16 cellular contexts compared by ENCODE assay signal in the genomic region with DNA sequence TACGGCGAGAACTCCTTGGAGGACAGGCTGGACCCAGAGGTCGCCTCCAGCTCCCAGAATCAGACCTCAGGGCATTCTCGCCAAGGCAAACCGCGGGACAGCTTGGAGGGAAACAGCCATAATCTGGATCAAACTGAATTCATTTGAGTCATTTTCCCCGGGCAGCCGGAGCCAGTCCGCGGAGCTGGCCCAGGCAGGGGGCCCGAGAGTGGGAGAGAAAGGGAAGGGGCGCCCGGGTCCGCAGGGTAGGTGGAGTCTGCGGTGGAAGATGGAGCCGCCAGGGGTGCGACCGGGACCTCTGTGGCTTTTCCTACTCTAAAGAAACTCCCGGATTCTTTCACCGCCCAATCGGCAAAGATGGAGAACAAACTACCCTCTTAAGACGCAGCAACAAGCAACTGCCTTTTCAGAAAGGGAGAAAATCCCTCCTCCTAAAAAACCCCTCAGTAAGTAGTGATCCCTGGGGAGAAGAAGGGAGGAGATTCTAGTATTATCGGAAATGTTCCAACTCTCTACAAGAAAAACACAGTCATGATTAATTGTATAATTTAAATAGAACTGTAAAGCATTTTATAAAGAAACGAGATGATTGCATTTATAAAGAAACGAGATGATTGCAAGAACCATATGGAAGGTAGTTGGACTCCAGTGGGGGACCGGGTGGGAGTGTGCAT. TPM values are rescaled to one million over a fixed set of nuclear protein-coding genes. Genes with fewer than 3 reads are reported as not detected.
A peak's percentile ranks its signal among the peaks of the same experiment; 100 is the strongest.
DNase-seq lines count a peak whose midpoint lies in the region; ATAC-seq lines count a peak whose summit lies in the region.
"Had no signal": no experiment of that assay in that cellular context is flagged by ENCODE, and none has a peak within 500 bp of the region (broad histone marks: within the 10 kb centered on the region; RNA-seq: fewer than 3 reads in every experiment).

No MANE protein-coding gene starts in this region.

- H3K27ac ChIP-seq in naive thymus-derived CD4-positive, alpha-beta T cell (ENCODE audit: low read depth, low read length), result no peak overlapping the region
- H3K27ac ChIP-seq: esophagus squamous epithelium had no signal

- H3K27me3 ChIP-seq in naive thymus-derived CD4-positive, alpha-beta T cell (ENCODE audit: control insufficient read depth in 2 of 2, insufficient read depth in 2 of 2, low read length in 2 of 2), result peaks cover 23 to 73% of the 10 kb centered on the region in 2 donors

- no peak overlapping the region for H3K4me3 ChIP-seq in naive thymus-derived CD4-positive, alpha-beta T cell (ENCODE audit: low read length)

- H3K4me1 Mint-ChIP-seq in stimulated activated naive CD8-positive, alpha-beta T cell treated with anti-CD3 and anti-CD28 coated beads, Interleukin-15, amount 100 ng/mL, for 72 hours, result peaks cover 80% of the 10 kb centered on the region
- H3K4me1 Mint-ChIP-seq in activated T-helper 1 cell treated with anti-CD3 and anti-CD28 coated beads, Interleukin-12 subunit alpha, Interleukin-12 subunit beta, Interleukin-2, Interleukin-4 antibody, amounts not matched to agents 30 ng/mL and 10 ng/mL and 1 ng/mL, durations not matched to agents 14 hours and 24 hours and 36 hours (ENCODE audit: low read depth), result peaks cover 8% of the 10 kb centered on the region
- peaks cover 11 to 57% (median 38%) of the 10 kb centered on the region in 7 donors for H3K4me1 Mint-ChIP-seq in naive thymus-derived CD4-positive, alpha-beta T cell

- no peak overlapping the region for H3K27ac Mint-ChIP-seq in stimulated activated naive CD8-positive, alpha-beta T cell treated with anti-CD3 and anti-CD28 coated beads, Interleukin-15, amount 100 ng/mL, for 72 hours
- peak overlapping the region; percentile 87 for H3K27ac Mint-ChIP-seq in activated T-helper 1 cell treated with anti-CD3 and anti-CD28 coated beads, Interleukin-12 subunit alpha, Interleukin-12 subunit beta, Interleukin-2, Interleukin-4 antibody, amounts not matched to agents 30 ng/mL and 10 ng/mL and 1 ng/mL, durations not matched to agents 14 hours and 24 hours and 36 hours
- peak overlapping the region in 1 of 9 donors; percentile 83 for H3K27ac Mint-ChIP-seq in naive thymus-derived CD4-positive, alpha-beta T cell
- H3K27ac Mint-ChIP-seq: progenitor cell of endocrine pancreas had no signal

- POLR2A ChIA-PET in naive thymus-derived CD4-positive, alpha-beta T cell (lab: Charles Lee), result no interaction called here

- H3K9me3 Mint-ChIP-seq in stimulated activated naive CD8-positive, alpha-beta T cell treated with anti-CD3 and anti-CD28 coated beads, Interleukin-15, amount 100 ng/mL, for 72 hours, result peaks cover 0 to 8% of the 10 kb centered on the region in 2 donors
- no peaks in the 10 kb centered on the region for H3K9me3 Mint-ChIP-seq in activated T-helper 1 cell treated with anti-CD3 and anti-CD28 coated beads, Interleukin-12 subunit alpha, Interleukin-12 subunit beta, Interleukin-2, Interleukin-4 antibody, amounts not matched to agents 30 ng/mL and 10 ng/mL and 1 ng/mL, durations not matched to agents 14 hours and 24 hours and 36 hours
- H3K9me3 Mint-ChIP-seq in naive thymus-derived CD4-positive, alpha-beta T cell, result peaks cover 0 to 45% (median 14%) of the 10 kb centered on the region in 11 donors

- H3K36me3 ChIP-seq in naive thymus-derived CD4-positive, alpha-beta T cell (ENCODE audit: control insufficient read depth in 2 of 3, insufficient read depth in 3 of 3, low read length in 3 of 3), result no peaks in the 10 kb centered on the region
- H3K36me3 ChIP-seq: esophagus squamous epithelium had no signal

- intact Hi-C loops in activated T-helper 1 cell treated with anti-CD3 and anti-CD28 coated beads, Interleukin-12 subunit alpha, Interleukin-12 subunit beta, Interleukin-2, Interleukin-4 antibody, amounts not matched to agents 30 ng/mL and 10 ng/mL and 1 ng/mL, durations not matched to agents 14 hours and 24 hours and 36 hours (cut with micrococcal nuclease), result loop anchor here (1.0 kb wide), 1 partner anchor 8 kb away; no protein-coding TSS in a partner anchor
- intact Hi-C loops in naive thymus-derived CD4-positive, alpha-beta T cell (cut with micrococcal nuclease), result no loop called here

- peaks cover 0 to 21% of the 10 kb centered on the region in 2 donors for H3K4me1 ChIP-seq in naive thymus-derived CD4-positive, alpha-beta T cell (ENCODE audit: control insufficient read depth in 2 of 2, insufficient read depth in 2 of 2, low read length in 2 of 2)

- H3K36me3 Mint-ChIP-seq in activated T-helper 1 cell treated with anti-CD3 and anti-CD28 coated beads, Interleukin-12 subunit alpha, Interleukin-12 subunit beta, Interleukin-2, Interleukin-4 antibody, amounts not matched to agents 30 ng/mL and 10 ng/mL and 1 ng/mL, durations not matched to agents 14 hours and 24 hours and 36 hours (ENCODE audit: low read depth), result peaks cover 1% of the 10 kb centered on the region
- peaks cover 0 to 14% (median 2%) of the 10 kb centered on the region in 5 donors for H3K36me3 Mint-ChIP-seq in naive thymus-derived CD4-positive, alpha-beta T cell

- CTCF ChIA-PET in naive thymus-derived CD4-positive, alpha-beta T cell (lab: Charles Lee), result no interaction called here

- ATAC-seq in stimulated activated naive CD8-positive, alpha-beta T cell treated with anti-CD3 and anti-CD28 coated beads, Interleukin-15, amount 100 ng/mL, for 72 hours, result no peak
- ATAC-seq in stimulated activated naive CD8-positive, alpha-beta T cell treated with anti-CD3 and anti-CD28 coated beads, Interleukin-15, Interleukin-2, amounts not matched to agents 100 U/mL and 50 U/mL, for 24 hours, result no peak
- ATAC-seq in naive thymus-derived CD4-positive, alpha-beta T cell, result no peak
- no peak for ATAC-seq in HG02884 (IDR thresholded peaks at IDR 0.05; ENCODE audit: unreplicated experiment)
- ATAC-seq: activated naive CD4-positive, alpha-beta T cell treated with anti-CD3 and anti-CD28 coated beads, Interleukin-2, amount 50 U/mL, for 72 hours had no signal

- H3K4me3 Mint-ChIP-seq in stimulated activated naive CD8-positive, alpha-beta T cell treated with anti-CD3 and anti-CD28 coated beads, Interleukin-15, amount 100 ng/mL, for 72 hours, result peak overlapping the region; percentile 63 to 77
- no peak overlapping the region for H3K4me3 Mint-ChIP-seq in activated T-helper 1 cell treated with anti-CD3 and anti-CD28 coated beads, Interleukin-12 subunit alpha, Interleukin-12 subunit beta, Interleukin-2, Interleukin-4 antibody, amounts not matched to agents 30 ng/mL and 10 ng/mL and 1 ng/mL, durations not matched to agents 14 hours and 24 hours and 36 hours
- H3K4me3 Mint-ChIP-seq in naive thymus-derived CD4-positive, alpha-beta T cell, result peak overlapping the region; percentile 17 to 80 (median 53)

- H3K27me3 Mint-ChIP-seq in stimulated activated naive CD8-positive, alpha-beta T cell treated with anti-CD3 and anti-CD28 coated beads, Interleukin-15, amount 100 ng/mL, for 72 hours, result peaks cover 100% of the 10 kb centered on the region
- H3K27me3 Mint-ChIP-seq in activated T-helper 1 cell treated with anti-CD3 and anti-CD28 coated beads, Interleukin-12 subunit alpha, Interleukin-12 subunit beta, Interleukin-2, Interleukin-4 antibody, amounts not matched to agents 30 ng/mL and 10 ng/mL and 1 ng/mL, durations not matched to agents 14 hours and 24 hours and 36 hours (ENCODE audit: insufficient read depth), result peaks cover 77% of the 10 kb centered on the region
- H3K27me3 Mint-ChIP-seq in naive thymus-derived CD4-positive, alpha-beta T cell, result peaks cover 78 to 94% (median 84%) of the 10 kb centered on the region in 5 donors

- DNase-seq in stimulated activated naive CD8-positive, alpha-beta T cell treated with anti-CD3 and anti-CD28 coated beads, Interleukin-15, amount 100 ng/mL, for 72 hours, result no peak
- no peak for DNase-seq in stimulated activated naive CD8-positive, alpha-beta T cell treated with anti-CD3 and anti-CD28 coated beads, Interleukin-15, Interleukin-2, amounts not matched to agents 100 U/mL and 50 U/mL, for 24 hours
- no peak for DNase-seq in activated T-helper 1 cell treated with anti-CD3 and anti-CD28 coated beads, Interleukin-12 subunit alpha, Interleukin-12 subunit beta, Interleukin-2, Interleukin-4 antibody, amounts not matched to agents 30 ng/mL and 10 ng/mL and 1 ng/mL, durations not matched to agents 14 hours and 24 hours and 36 hours (ENCODE audit: low spot score)
- DNase-seq in naive thymus-derived CD4-positive, alpha-beta T cell, result no peak
- DNase-seq in SK-N-DZ (ENCODE audit: low spot score) (no peak), NCI-H526 (lab: John Stamatoyannopoulos, UW) (no peak), globus pallidus (ENCODE audit: low spot score) (no peak)
- DNase-seq: activated CD4-positive, alpha-beta T cell treated with anti-CD3 and anti-CD28 coated beads, Interleukin-2, amount 50 U/mL, for 48 hours; esophagus squamous epithelium; NCI-H510A treated with DMSO at 0.1 percent for 48 hours; RPMI8226; stimulated activated naive CD4-positive, alpha-beta T cell treated with Interleukin-2 at 50 U/mL for 16 hours; T1000 had no signal

- H3K9me3 ChIP-seq in naive thymus-derived CD4-positive, alpha-beta T cell (ENCODE audit: control insufficient read depth in 2 of 3, low read length in 3 of 3), result peaks cover 0 to 19% (median 0%) of the 10 kb centered on the region in 3 experiments
- H3K9me3 ChIP-seq: esophagus squamous epithelium had no signal

RNA-seq across cellular contexts. Expression of gene NKX3-2, which starts 5.1 kb away (rescaled TPM):
- total RNA-seq in activated T-helper 1 cell treated with anti-CD3 and anti-CD28 coated beads, Interleukin-12 subunit alpha, Interleukin-12 subunit beta, Interleukin-2, Interleukin-4 antibody, amounts not matched to agents 30 ng/mL and 10 ng/mL and 1 ng/mL, durations not matched to agents 14 hours and 24 hours and 36 hours, result not detected in 2 replicates
- not detected for total RNA-seq in naive thymus-derived CD4-positive, alpha-beta T cell
- not detected for polyA plus RNA-seq in naive thymus-derived CD4-positive, alpha-beta T cell
- polyA plus RNA-seq in SK-N-DZ (2014; cell fraction: cytosol; rRNA removed), result 0.29 TPM in 1 of 2 replicates, not detected in the other
- polyA plus RNA-seq in SK-N-DZ (2014; cell fraction: nucleus; rRNA removed), result 0.34 TPM in 1 of 2 replicates, not detected in the other
- total RNA-seq: activated naive CD4-positive, alpha-beta T cell treated with anti-CD3 and anti-CD28 coated beads, Interleukin-2, amount 50 U/mL, for 72 hours had no signal

RNA-seq across cellular contexts. Expression of gene RAB28, which starts 55.0 kb away (rescaled TPM):
- total RNA-seq in activated T-helper 1 cell treated with anti-CD3 and anti-CD28 coated beads, Interleukin-12 subunit alpha, Interleukin-12 subunit beta, Interleukin-2, Interleukin-4 antibody, amounts not matched to agents 30 ng/mL and 10 ng/mL and 1 ng/mL, durations not matched to agents 14 hours and 24 hours and 36 hours, result 19.3 and 22.2 TPM in 2 replicates
- total RNA-seq in naive thymus-derived CD4-positive, alpha-beta T cell, result 10 to 100 TPM in 3 of 5 experiments, 1 to 10 TPM in 2; 8.0 to 16.1 (median 14.0) TPM
- 10 to 100 TPM; 11.0 to 14.8 TPM for polyA plus RNA-seq in naive thymus-derived CD4-positive, alpha-beta T cell
- polyA plus RNA-seq in SK-N-DZ (2014; cell fraction: cytosol; rRNA removed), result 21.3 and 22.6 TPM in 2 replicates
- 19.3 and 22.1 TPM in 2 replicates for polyA plus RNA-seq in SK-N-DZ (2014; cell fraction: nucleus; rRNA removed)
